Comparison of ENCODE assay signal across 9 cellular contexts in genomic region chr20:25864986-25865714, GRCh38.
DNase-seq lines count a peak whose midpoint lies in the region; FAIRE-seq and TF ChIP-seq lines count a peak whose summit lies in the region.
"Had no signal": no experiment of that assay in that cellular context is flagged by ENCODE, and none has a peak within 500 bp of the region (broad histone marks: within the 10 kb centered on the region; RNA-seq: fewer than 3 reads in every experiment).

No MANE protein-coding gene starts in this region.

- intact Hi-C loops in stomach (cut with DNase I; ENCODE audit: low total_unique reads): no loop called here

- no peaks in the 10 kb centered on the region for H3K9me3 Mint-ChIP-seq in T-helper 2 cell treated with Interferon-gamma antibody and Interleukin-4, amounts not matched to agents 5 μg/mL and 100 μg/mL, for 36 hours
- H3K9me3 Mint-ChIP-seq in activated naive CD8-positive, alpha-beta T cell treated with anti-CD3 and anti-CD28 coated beads for 36 hours: no peaks in the 10 kb centered on the region
- peaks cover 0 to 4% (median under 1%) of the 10 kb centered on the region in 6 donors for H3K9me3 Mint-ChIP-seq in immature natural killer cell

- peaks cover 0 to 80% (median 28%) of the 10 kb centered on the region in 3 donors for H3K27me3 ChIP-seq in stomach

- no peak overlapping the region for H3K27ac Mint-ChIP-seq in T-helper 2 cell treated with Interferon-gamma antibody and Interleukin-4, amounts not matched to agents 5 μg/mL and 100 μg/mL, for 36 hours
- H3K27ac Mint-ChIP-seq in activated naive CD8-positive, alpha-beta T cell treated with anti-CD3 and anti-CD28 coated beads for 36 hours: no peak overlapping the region
- H3K27ac Mint-ChIP-seq in immature natural killer cell: peak overlapping the region in 1 of 6 donors; percentile 66

- H3K36me3 ChIP-seq in stomach: no peaks in the 10 kb centered on the region

- FAIRE-seq in HTR-8/SVneo (lab: Jason Lieb, UNC): no peak
- FAIRE-seq: A204.1 had no signal

- H3K36me3 Mint-ChIP-seq in T-helper 2 cell treated with Interferon-gamma antibody and Interleukin-4, amounts not matched to agents 5 μg/mL and 100 μg/mL, for 36 hours (ENCODE audit: low read depth): no peaks in the 10 kb centered on the region
- no peaks in the 10 kb centered on the region for H3K36me3 Mint-ChIP-seq in activated naive CD8-positive, alpha-beta T cell treated with anti-CD3 and anti-CD28 coated beads for 36 hours
- peaks cover 0 to 4% (median 0%) of the 10 kb centered on the region in 3 donors for H3K36me3 Mint-ChIP-seq in immature natural killer cell

- H3K4me1 Mint-ChIP-seq in T-helper 2 cell treated with Interferon-gamma antibody and Interleukin-4, amounts not matched to agents 5 μg/mL and 100 μg/mL, for 36 hours (ENCODE audit: low read depth): peaks cover 25% of the 10 kb centered on the region
- peaks cover 31% of the 10 kb centered on the region for H3K4me1 Mint-ChIP-seq in activated naive CD8-positive, alpha-beta T cell treated with anti-CD3 and anti-CD28 coated beads for 36 hours
- peaks cover 76 to 81% of the 10 kb centered on the region in 2 donors for H3K4me1 Mint-ChIP-seq in immature natural killer cell

- peak overlapping the region; percentile 32 to 47 (median 36) for H3K4me3 ChIP-seq in stomach

- TF ChIP-seq CTCF in stomach (IDR thresholded peaks at IDR 0.05): no peak

- TF ChIP-seq EP300 in stomach (IDR thresholded peaks at IDR 0.05): no peak

- 55 to 72% (median 59%) methylated on average over 24 to 28 of the region's 28 CpGs for WGBS in stomach, 5 donors

- no peaks in the 10 kb centered on the region for H3K9me3 ChIP-seq in stomach

- TF ChIP-seq POLR2A in stomach (IDR thresholded peaks at IDR 0.05): no peak

- no peak overlapping the region for H3K27ac ChIP-seq in stomach

- peaks cover 31 to 66% (median 57%) of the 10 kb centered on the region in 4 donors for H3K4me1 ChIP-seq in stomach

- peak overlapping the region; percentile 53 for H3K4me3 Mint-ChIP-seq in T-helper 2 cell treated with Interferon-gamma antibody and Interleukin-4, amounts not matched to agents 5 μg/mL and 100 μg/mL, for 36 hours
- peak overlapping the region; percentile 57 for H3K4me3 Mint-ChIP-seq in activated naive CD8-positive, alpha-beta T cell treated with anti-CD3 and anti-CD28 coated beads for 36 hours
- H3K4me3 Mint-ChIP-seq in immature natural killer cell: peak overlapping the region; percentile 65 to 80 (median 78)

- DNase-seq in T-helper 2 cell treated with Interferon-gamma antibody and Interleukin-4, amounts not matched to agents 5 μg/mL and 100 μg/mL, for 36 hours (ENCODE audit: low spot score): no peak
- no peak for DNase-seq in T-helper 2 cell
- no peak for DNase-seq in activated naive CD8-positive, alpha-beta T cell treated with anti-CD3 and anti-CD28 coated beads for 36 hours
- no peak for DNase-seq in immature natural killer cell
- DNase-seq in stomach: no peak
- no peak for DNase-seq in cerebellar nuclear complex (lab: John Stamatoyannopoulos, UW)
- no peak for DNase-seq in COLO829 (ENCODE audit: low spot score)
- no peak for DNase-seq in HTR-8/SVneo (ENCODE audit: insufficient read length, low spot score)

- peaks cover 75% of the 10 kb centered on the region for H3K27me3 Mint-ChIP-seq in T-helper 2 cell treated with Interferon-gamma antibody and Interleukin-4, amounts not matched to agents 5 μg/mL and 100 μg/mL, for 36 hours (ENCODE audit: low read depth)
- H3K27me3 Mint-ChIP-seq in activated naive CD8-positive, alpha-beta T cell treated with anti-CD3 and anti-CD28 coated beads for 36 hours: peaks cover 89% of the 10 kb centered on the region
- H3K27me3 Mint-ChIP-seq in immature natural killer cell (ENCODE audit: low read depth in 3 of 3): peaks cover 30 to 58% (median 56%) of the 10 kb centered on the region in 3 donors
